Comparison of ENCODE assay signal across 8 cellular contexts in genomic region chr6:165884813-165885765, GRCh38.
DNase-seq lines count a peak whose midpoint lies in the region; ATAC-seq and TF ChIP-seq lines count a peak whose summit lies in the region.

No MANE protein-coding gene starts in this region.

- no peak overlapping the region for H3K27ac Mint-ChIP-seq in neural crest cell (ENCODE audit: unreplicated experiment)

- H3K36me3 ChIP-seq in fibroblast of lung (ENCODE audit: control insufficient read depth, insufficient read depth, low read length) = no peaks in the 10 kb centered on the region

- H4K20me1 ChIP-seq in fibroblast of lung (ENCODE audit: control insufficient read depth, extremely low read depth, insufficient read depth, low read length) = no peaks in the 10 kb centered on the region

- no peak overlapping the region for H2AFZ ChIP-seq in fibroblast of lung (ENCODE audit: low read length)

- H3K27me3 Mint-ChIP-seq in neural crest cell (ENCODE audit: low read depth) = peaks cover 6% of the 10 kb centered on the region

- no peaks in the 10 kb centered on the region for H3K4me1 ChIP-seq in fibroblast of lung (ENCODE audit: control insufficient read depth, extremely low read depth, insufficient read depth, low read length)

- no peaks in the 10 kb centered on the region for H3K27me3 ChIP-seq in fibroblast of lung (ENCODE audit: control insufficient read depth, insufficient read depth, low read length)

- H3K79me2 ChIP-seq in fibroblast of lung (ENCODE audit: control insufficient read depth, insufficient read depth, low read length) = no peaks in the 10 kb centered on the region

- no peak overlapping the region for H3K9ac ChIP-seq in fibroblast of lung (ENCODE audit: insufficient read depth, low read length)

- no peak overlapping the region for H3K4me2 ChIP-seq in fibroblast of lung (ENCODE audit: extremely low read depth, insufficient read depth, low read length)

- peaks cover 8% of the 10 kb centered on the region for H3K4me1 Mint-ChIP-seq in neural crest cell

- peaks cover 12% of the 10 kb centered on the region for H3K9me3 Mint-ChIP-seq in neural crest cell

- no peak overlapping the region for H3K4me3 ChIP-seq in fibroblast of lung (replicated peaks in 1 of 4; ENCODE audit: control extremely low read depth in 1 of 4, insufficient read depth in 1 of 4, low read depth in 3 of 4, low read length in 4 of 4)

- no peaks in the 10 kb centered on the region for H3K9me3 ChIP-seq in fibroblast of lung (ENCODE audit: control insufficient read depth, insufficient read depth, low read depth, low read length)

- no peak overlapping the region for H3K4me3 Mint-ChIP-seq in neural crest cell

- DNase-seq in COLO829 (ENCODE audit: low spot score) = peak; percentile 69
- peak; percentile 80 for DNase-seq in OCI-M1 (lab: John Stamatoyannopoulos, UW)
- peak; percentile 81 to 82 for DNase-seq in activated T-cell treated with anti-CD3 and anti-CD28 coated beads, Interleukin-2, amount 50 U/mL, for 48 hours
- DNase-seq in fibroblast of lung (ENCODE audit: low read depth in 2 of 2) = peak; percentile 52 to 70
- DNase-seq in neural crest cell (ENCODE audit: low read depth, low spot score) = peak; percentile 94
- peak in 42 of 49 donors; percentile 4 to 84 (median 40) for DNase-seq in substantia nigra (lab: John Stamatoyannopoulos, UW)

- no peak overlapping the region for H3K27ac ChIP-seq in fibroblast of lung (ENCODE audit: insufficient read depth, low read length)
- no peak overlapping the region for H3K27ac ChIP-seq in substantia nigra (ENCODE audit: low read depth, low read length, poor library complexity, severe bottlenecking)

- peak; percentile 97 for ATAC-seq in GM19395 (IDR thresholded peaks at IDR 0.05; ENCODE audit: unreplicated experiment)
- peak; percentile 99 for ATAC-seq in HG03460 (IDR thresholded peaks at IDR 0.05; ENCODE audit: unreplicated experiment)

- TF ChIP-seq CTCF in fibroblast of lung (conservative IDR thresholded peaks at IDR 0.05 in 1 of 2, IDR thresholded peaks at IDR 0.05 in 1 of 2; ENCODE audit: low read depth in 1 of 2, low read length in 2 of 2) = peak; percentile 89 to 90
- peak; percentile 98 for TF ChIP-seq CTCF in neural crest cell (conservative IDR thresholded peaks at IDR 0.05)

- H3K36me3 Mint-ChIP-seq in neural crest cell (ENCODE audit: low read depth) = peaks cover 8% of the 10 kb centered on the region

Comparison
In these comparisons a context has a peak if more than half of its experiments do, and no peak if none do; other contexts are left out.
1. DNase-seq: peak in every context shown above with its lines; median percentile 94 in neural crest cell; 82 in activated T-cell treated with anti-CD3 and anti-CD28 coated beads, Interleukin-2, amount 50 U/mL, for 48 hours; 80 in OCI-M1; 69 in COLO829; 61 in fibroblast of lung; 40 in substantia nigra.